Comparison of ENCODE assay signal across 5 cellular contexts in genomic region chr14:104944436-104945205, GRCh38. TPM values are rescaled to one million over a fixed set of nuclear protein-coding genes. Genes with fewer than 3 reads are reported as not detected.
"Had no signal": no experiment of that assay in that cellular context is flagged by ENCODE, and none has a peak within 500 bp of the region (broad histone marks: within the 10 kb centered on the region; RNA-seq: fewer than 3 reads in every experiment).

No MANE protein-coding gene starts in this region.

RNA-seq across cellular contexts. Expression of gene PLD4, which starts 19.9 kb away (rescaled TPM):
- total RNA-seq: HT-29, LHCN-M2, MCF 10A, Right ventricle myocardium inferior, SJSA1 had no signal
